ENCODE assay signal across 23 cellular contexts in genomic region chr11:78072455-78072854, GRCh38. TPM values are rescaled to one million over a fixed set of nuclear protein-coding genes. Genes with fewer than 3 reads are reported as not detected.
"Had no signal": no experiment of that assay in that cellular context is flagged by ENCODE, and none has a peak within 500 bp of the region (broad histone marks: within the 10 kb centered on the region; RNA-seq: fewer than 3 reads in every experiment).

No MANE protein-coding gene starts in this region.

- H3K27ac Mint-ChIP-seq: dendritic cell treated with granulocyte-macrophage colony-stimulating factor and Interleukin-4, amounts not matched to agents 40 ng/mL and 50 ng/mL, for 4 days; mesothelial cell of epicardium; stimulated activated effector memory CD8-positive, alpha-beta T cell treated with anti-CD3 and anti-CD28 coated beads, Interleukin-12 subunit alpha, Interleukin-12 subunit beta, amount 100 ng/mL, for 72 hours had no signal

- H3K27me3 Mint-ChIP-seq: dendritic cell treated with granulocyte-macrophage colony-stimulating factor and Interleukin-4, amounts not matched to agents 40 ng/mL and 50 ng/mL, for 4 days; natural killer cell treated with Interleukin-12 subunit alpha and Interleukin-12 subunit beta and Interleukin-15 and Interleukin-18, amount 100 ng/mL, for 72 hours had no signal

- ATAC-seq: left lung; natural killer cell treated with Interleukin-12 subunit alpha and Interleukin-12 subunit beta and Interleukin-15 and Interleukin-18, amount 100 ng/mL, for 72 hours; sciatic nerve; stimulated activated effector memory CD8-positive, alpha-beta T cell treated with anti-CD3 and anti-CD28 coated beads, Interleukin-12 subunit alpha, Interleukin-12 subunit beta, amount 100 ng/mL, for 72 hours had no signal

- H2AFZ ChIP-seq: parathyroid adenoma had no signal

- H3K27me3 ChIP-seq: foreskin keratinocyte, left lung, thyroid gland had no signal

- H3K27ac ChIP-seq: foreskin keratinocyte, left lung, parathyroid adenoma, VCaP had no signal

- DNase-seq: activated CD4-positive, alpha-beta T cell treated with anti-CD3 and anti-CD28 coated beads, Interleukin-2, amount 50 U/mL, for 4 hours; activated CD4-positive, CD25-positive, alpha-beta regulatory T cell treated with anti-CD3 and anti-CD28 coated beads, Interleukin-2, amount 50 U/mL, for 72 hours; activated effector memory CD4-positive, alpha-beta T cell treated with Interleukin-2 at 50 U/mL for 16 hours; activated naive CD4-positive, alpha-beta T cell treated with anti-CD3 and anti-CD28 coated beads, Interleukin-2, amount 50 U/mL, for 16 hours; activated T-cell treated with anti-CD3 and anti-CD28 coated beads for 4 hours; amniotic stem cell; effector memory CD4-positive, alpha-beta T cell; kidney; left lung; stimulated activated CD4-positive, alpha-beta T cell treated with anti-CD3 and anti-CD28 coated beads, Interleukin-4, amount 100 ng/mL, for 24 hours; T1000; thyroid gland had no signal

- FAIRE-seq: kidney had no signal

- H3K9me3 ChIP-seq: left lung, thyroid gland had no signal

- H3K9ac ChIP-seq: parathyroid adenoma had no signal

- H3K4me3 ChIP-seq: left lung, thyroid gland had no signal

- H3K9me3 Mint-ChIP-seq: dendritic cell treated with granulocyte-macrophage colony-stimulating factor and Interleukin-4, amounts not matched to agents 40 ng/mL and 50 ng/mL, for 4 days; natural killer cell treated with Interleukin-12 subunit alpha and Interleukin-12 subunit beta and Interleukin-15 and Interleukin-18, amount 100 ng/mL, for 72 hours; stimulated activated effector memory CD8-positive, alpha-beta T cell treated with anti-CD3 and anti-CD28 coated beads, Interleukin-12 subunit alpha, Interleukin-12 subunit beta, amount 100 ng/mL, for 72 hours had no signal

- H3K4me3 Mint-ChIP-seq: dendritic cell treated with granulocyte-macrophage colony-stimulating factor and Interleukin-4, amounts not matched to agents 40 ng/mL and 50 ng/mL, for 4 days; mesothelial cell of epicardium; natural killer cell treated with Interleukin-12 subunit alpha and Interleukin-12 subunit beta and Interleukin-15 and Interleukin-18, amount 100 ng/mL, for 72 hours; stimulated activated effector memory CD8-positive, alpha-beta T cell treated with anti-CD3 and anti-CD28 coated beads, Interleukin-12 subunit alpha, Interleukin-12 subunit beta, amount 100 ng/mL, for 72 hours had no signal

RNA-seq across cellular contexts. Expression of gene THRSP, which starts 8.8 kb away (rescaled TPM):
- total RNA-seq: chondrocyte; foreskin keratinocyte; kidney; left lung; lung microvascular endothelial cell; natural killer cell treated with Interleukin-12 subunit alpha and Interleukin-12 subunit beta and Interleukin-15 and Interleukin-18, amount 100 ng/mL, for 72 hours; T-helper 1 cell treated with Interleukin-12 subunit alpha and Interleukin-12 subunit beta and Interleukin-4 antibody, amounts not matched to agents 30 ng/mL and 1 ng/mL, for 36 hours had no signal
- polyA plus RNA-seq: foreskin keratinocyte had no signal

RNA-seq across cellular contexts. Expression of gene KCTD14, which starts 49.4 kb away (rescaled TPM):
- total RNA-seq: lung microvascular endothelial cell had no signal
